ENCODE assay signal across 23 cellular contexts in genomic region chr6:113953346-113953745, GRCh38. TPM values are rescaled to one million over a fixed set of nuclear protein-coding genes. Genes with fewer than 3 reads are reported as not detected.
DNase-seq lines count a peak whose midpoint lies in the region; ATAC-seq and TF ChIP-seq lines count a peak whose summit lies in the region.
"Had no signal": no experiment of that assay in that cellular context is flagged by ENCODE, and none has a peak within 500 bp of the region (broad histone marks: within the 10 kb centered on the region; RNA-seq: fewer than 3 reads in every experiment).

No MANE protein-coding gene starts in this region.

- peak; percentile 30 for DNase-seq in GM03348 (ENCODE audit: low spot score)
- peak; percentile 69 for DNase-seq in RPMI7951 (ENCODE audit: low read depth)
- peak; percentile 11 for DNase-seq in epithelial cell of esophagus (ENCODE audit: low read depth)
- DNase-seq in renal cortical epithelial cell (ENCODE audit: low read depth) = peak; percentile 23
- no peak for DNase-seq in NOMO-1 treated with dmso at 0.1 percent for 144 hours (lab: John Stamatoyannopoulos, UW; ENCODE audit: unreplicated experiment)
- DNase-seq: activated CD8-positive, alpha-beta memory T cell treated with anti-CD3 and anti-CD28 coated beads, Interleukin-2, amount 50 U/mL, for 48 hours; CD8-positive, alpha-beta T cell; cerebellar nuclear complex; DMS 273 treated with DMSO at 0.1 percent for 48 hours; effector CD4-positive, alpha-beta T cell; NCI-H1694; NCI-H2171 treated with DMSO at 0.1 percent for 48 hours; NCI-H524 treated with DMSO at 0.1 percent for 48 hours; sigmoid colon; stimulated activated naive CD8-positive, alpha-beta T cell treated with anti-CD3 and anti-CD28 coated beads, Interleukin-15, amount 100 ng/mL, for 72 hours; T-helper 9 cell; thyroid gland had no signal

- no peak for ATAC-seq in GM18858 (IDR thresholded peaks at IDR 0.05; ENCODE audit: unreplicated experiment)
- ATAC-seq in HG03159 (IDR thresholded peaks at IDR 0.05; ENCODE audit: unreplicated experiment) = no peak
- ATAC-seq: activated naive CD4-positive, alpha-beta T cell treated with anti-CD3 and anti-CD28 coated beads, Interleukin-2, amount 50 U/mL, for 72 hours; CD8-positive, alpha-beta T cell; GM23338; stimulated activated naive CD8-positive, alpha-beta T cell treated with anti-CD3 and anti-CD28 coated beads, Interleukin-15, amount 100 ng/mL, for 72 hours; WTC11 had no signal

- no peak for TF ChIP-seq CTCF in epithelial cell of esophagus (IDR thresholded peaks at IDR 0.05; ENCODE audit: insufficient read depth, low read depth, low read length, missing control alignments)

- no peak overlapping the region for H3K4me3 ChIP-seq in epithelial cell of esophagus (ENCODE audit: low read length)
- H3K4me3 ChIP-seq: GM23338, lung, sigmoid colon, thyroid gland had no signal

RNA-seq across cellular contexts. Expression of gene HDAC2, which starts 17.6 kb away (rescaled TPM):
- total RNA-seq in RPMI7951 (2014; rRNA removed; shearing (Covaris generic)) = 69.3 and 88.2 TPM in 2 replicates
- total RNA-seq in renal cortical epithelial cell = 104 and 208 TPM in 2 replicates
